In the genomic region with DNA sequence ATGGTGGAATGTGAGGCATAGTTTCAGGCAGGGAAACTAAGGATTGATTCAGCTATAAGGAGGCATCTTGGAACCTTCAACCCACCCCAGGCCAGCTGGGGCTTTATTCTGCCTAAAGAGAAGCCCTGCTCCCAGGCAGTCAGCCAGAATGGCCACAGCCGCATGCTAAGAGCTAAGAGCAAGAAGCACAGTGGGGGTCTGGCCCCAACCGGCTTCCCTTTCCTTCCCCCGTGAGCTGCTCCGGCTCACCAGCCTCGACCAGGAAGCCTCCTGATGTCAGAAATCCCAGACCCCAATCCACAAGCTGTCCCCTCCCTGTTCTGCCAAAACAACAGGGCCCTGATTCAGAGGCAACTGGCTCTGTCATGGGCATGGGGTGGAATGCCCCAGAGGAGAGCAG, we compare ENCODE assay signal across 23 cellular contexts. TPM values are rescaled to one million over a fixed set of nuclear protein-coding genes. Genes with fewer than 3 reads are reported as not detected.
A peak's percentile ranks its signal among the peaks of the same experiment; 100 is the strongest.
DNase-seq lines count a peak whose midpoint lies in the region; FAIRE-seq and TF ChIP-seq lines count a peak whose summit lies in the region.
"Had no signal": no experiment of that assay in that cellular context is flagged by ENCODE, and none has a peak within 500 bp of the region (broad histone marks: within the 10 kb centered on the region; RNA-seq: fewer than 3 reads in every experiment).

No MANE protein-coding gene starts in this region.

- H3K4me3 ChIP-seq in HUES48 (ENCODE audit: low read depth, low read length) (no peak overlapping the region), H1 (ENCODE audit: extremely low read depth in 1 of 4, insufficient read depth in 2 of 4, low read depth in 3 of 4, low read length in 4 of 4) (no peak overlapping the region; a peak in 1 of 8 replicates)
- H3K4me3 ChIP-seq: Peyer's patch, SJSA1 had no signal

- peak overlapping the region; percentile 98 for H4K91ac ChIP-seq in H1 (replicated peaks; ENCODE audit: insufficient read length, low read length)

- peaks cover 0 to 11% of the 10 kb centered on the region in 2 experiments; a peak in 1 of 4 replicates for H3K79me2 ChIP-seq in H1 (ENCODE audit: control insufficient read depth in 1 of 2, insufficient read depth in 2 of 2, low read length in 2 of 2)

- H4K8ac ChIP-seq in H1 (ENCODE audit: extremely low read depth, insufficient read depth, low read length) = no peak overlapping the region

- peak overlapping the region; percentile 46 for H3K4ac ChIP-seq in H1 (replicated peaks; ENCODE audit: insufficient read length, low read depth, low read length)

- peak overlapping the region; percentile 84 for H2BK120ac ChIP-seq in H1 (replicated peaks; ENCODE audit: low read depth, low read length)

- H4K5ac ChIP-seq in H1 (ENCODE audit: insufficient read length, low read depth, low read length) = no peak overlapping the region

- no peak for TF ChIP-seq CTCF in H1 (IDR thresholded peaks at IDR 0.05; ENCODE audit: control extremely low read depth in 1 of 3, insufficient read depth in 1 of 3, low read depth in 1 of 3, low read length in 3 of 3)

- peak overlapping the region; percentile 40; the same call in 1 of the 2 replicates for H2BK20ac ChIP-seq in H1 (ENCODE audit: low read length)

- POLR2A ChIA-PET in H1 (lab: Charles Lee; ENCODE audit: partially characterized antibody) = interaction anchor here (1.0 to 2.2 kb wide), 3 partner anchors 9 to 96 kb away, joined by 3 to 7 read pairs (median 6); no protein-coding TSS in a partner anchor

- peaks cover 7% of the 10 kb centered on the region; the same call in 1 of the 2 replicates for H3K79me1 ChIP-seq in H1 (ENCODE audit: low read depth, low read length)

- WGBS in H1 (ENCODE audit: extremely low coverage in 1 of 2, insufficient coverage in 1 of 2, insufficient read length in 1 of 2, insufficient replicate concordance in 2 of 2, low coverage in 1 of 2, low lambda C conversion rate in 2 of 2, missing lambda C conversion rate in 1 of 2), 2 experiments = 17% methylated on average over 4 of the region's 5 CpGs; no CpG with 5 or more reads in 1 of the 2 experiments

- CTCF ChIA-PET in H1 (lab: Charles Lee; ENCODE audit: partially characterized antibody) = interaction anchor here (0.6 to 11.6 kb wide), 11 partner anchors 9 to 647 kb away, joined by 3 to 128 read pairs (median 4); a partner anchor contains a TSS

- no peak overlapping the region for H2AK5ac ChIP-seq in H1 (ENCODE audit: low read depth, low read length)

- H2BK5ac ChIP-seq in H1 (ENCODE audit: low read depth, low read length) = peak overlapping the region; percentile 79; the same call in 1 of the 2 replicates

- no peak overlapping the region for H2AFZ ChIP-seq in H1 (ENCODE audit: low read length)

- H2BK15ac ChIP-seq in H1 (ENCODE audit: low read length) = no peak overlapping the region

- DNase-seq in ELF-1 (ENCODE audit: low read depth, low spot score) = peak; percentile 54
- no peak for DNase-seq in H1 (ENCODE audit: low read depth in 1 of 2, low spot score in 2 of 2)
- peak; percentile 25 for DNase-seq in myocyte (ENCODE audit: low read depth)
- no peak for DNase-seq in NCI-H187 treated with DMSO at 0.1 percent for 48 hours (lab: John Stamatoyannopoulos, UW)
- no peak for DNase-seq in NCI-H2171 treated with DMSO at 0.1 percent for 48 hours (lab: John Stamatoyannopoulos, UW)
- no peak for DNase-seq in NCI-H526 (lab: John Stamatoyannopoulos, UW)
- DNase-seq: DND-41; GDM1; KG1; NCI-H1694 treated with DMSO at 0.1 percent for 48 hours; NCI-H2107; NCI-H226; NCI-H524; NK-92 treated with Interleukin-12 subunit alpha and Interleukin-12 subunit beta, amount 100 ng/mL, for 24 hours; Peyer's patch; SW 1271; T-helper 2 cell had no signal

- H3K9ac ChIP-seq in HUES48 (ENCODE audit: low read depth, low read length) (peak overlapping the region; percentile 20; the same call in 1 of the 2 replicates), H1 (replicated peaks in 1 of 4; ENCODE audit: extremely low read depth in 1 of 4, low read depth in 3 of 4, low read length in 3 of 4) (no peak overlapping the region)

- TF ChIP-seq POLR2A in H1 (IDR thresholded peaks at IDR 0.05; ENCODE audit: control extremely low read depth in 1 of 2, low read depth in 2 of 2, low read length in 2 of 2) = no peak

- FAIRE-seq in H1 (lab: Jason Lieb, UNC) = no peak
- FAIRE-seq: GM19239, H54, HepG2 had no signal

- TF ChIP-seq RAD21 in H1 (IDR thresholded peaks at IDR 0.05 in 1 of 2, conservative IDR thresholded peaks at IDR 0.05 in 1 of 2; ENCODE audit: low read depth in 2 of 2, low read length in 2 of 2) = no peak

- H3K36me3 ChIP-seq in HUES48 (ENCODE audit: control insufficient read depth, insufficient read depth, low read length) (no peaks in the 10 kb centered on the region), H1 (ENCODE audit: control insufficient read depth in 2 of 4, insufficient read depth in 4 of 4, low read length in 3 of 4) (no peaks in the 10 kb centered on the region)
- H3K36me3 ChIP-seq: Peyer's patch, SJSA1 had no signal

- H3K27me3 ChIP-seq in HUES48 (ENCODE audit: control insufficient read depth, insufficient read depth, low read length) (peaks cover 11% of the 10 kb centered on the region), H1 (replicated peaks in 1 of 4; ENCODE audit: control insufficient read depth in 3 of 4, extremely low read depth in 1 of 4, insufficient read depth in 3 of 4, low read length in 3 of 4) (peaks cover 0 to 13% (median 8%) of the 10 kb centered on the region in 4 experiments; a peak in 5 of 7 replicates)

- TF ChIP-seq EP300 in H1 (IDR thresholded peaks at IDR 0.05; ENCODE audit: borderline replicate concordance in 1 of 2, low read depth in 2 of 2, low read length in 2 of 2) = no peak

- peak overlapping the region; percentile 97; the same call in 1 of the 2 replicates for H2BK12ac ChIP-seq in H1 (ENCODE audit: low read depth, low read length)

- no peak overlapping the region for H3K14ac ChIP-seq in H1 (ENCODE audit: insufficient read length)

- H3K9me3 ChIP-seq in HUES48 (ENCODE audit: control insufficient read depth, insufficient read depth, low read length) (no peaks in the 10 kb centered on the region), H1 (ENCODE audit: insufficient read depth in 2 of 2, low read depth in 1 of 2, low read length in 1 of 2) (no peaks in the 10 kb centered on the region)
- H3K9me3 ChIP-seq: Peyer's patch, SJSA1 had no signal

- H3K23ac ChIP-seq in H1 (ENCODE audit: insufficient read length) = no peak overlapping the region

- H3K4me2 ChIP-seq in H1 (ENCODE audit: insufficient read depth in 1 of 2, low read depth in 2 of 2, low read length in 2 of 2) = peak overlapping the region; percentile 8 to 15; a peak in 1 of 4 replicates

- H4K20me1 ChIP-seq in H1 (replicated peaks in 1 of 2; ENCODE audit: control insufficient read depth in 1 of 2, insufficient read depth in 2 of 2, low read length in 2 of 2) = peaks cover 3 to 4% of the 10 kb centered on the region in 2 experiments

- peak overlapping the region; percentile 69 for H3K27ac ChIP-seq in HUES48 (ENCODE audit: low read depth, low read length)
- H3K27ac ChIP-seq in H1 (ENCODE audit: low read depth, low read length) = no peak overlapping the region
- H3K27ac ChIP-seq: C4-2B, Peyer's patch, SJSA1 had no signal

- H3K4me1 ChIP-seq in HUES48 (ENCODE audit: control insufficient read depth, insufficient read depth, low read length) (peaks cover 63% of the 10 kb centered on the region), H1 (replicated peaks in 1 of 4; ENCODE audit: control insufficient read depth in 3 of 4, insufficient read depth in 4 of 4, low read length in 3 of 4) (peaks cover 9 to 61% (median 45%) of the 10 kb centered on the region in 4 experiments)

- peaks cover 3% of the 10 kb centered on the region; the same call in 1 of the 2 replicates for H3K23me2 ChIP-seq in H1 (ENCODE audit: low read depth, low read length)

- H3K18ac ChIP-seq in H1 (ENCODE audit: extremely low read depth, low read length) = peak overlapping the region; percentile 93; the same call in 1 of the 2 replicates

- H3K56ac ChIP-seq in H1 (replicated peaks; ENCODE audit: insufficient read length, low read depth, low read length) = no peak overlapping the region

TF ChIP-seq in H1, 55 proteins besides CTCF, POLR2A, EP300 and RAD21:
- TF ChIP-seq, protein P1, sequence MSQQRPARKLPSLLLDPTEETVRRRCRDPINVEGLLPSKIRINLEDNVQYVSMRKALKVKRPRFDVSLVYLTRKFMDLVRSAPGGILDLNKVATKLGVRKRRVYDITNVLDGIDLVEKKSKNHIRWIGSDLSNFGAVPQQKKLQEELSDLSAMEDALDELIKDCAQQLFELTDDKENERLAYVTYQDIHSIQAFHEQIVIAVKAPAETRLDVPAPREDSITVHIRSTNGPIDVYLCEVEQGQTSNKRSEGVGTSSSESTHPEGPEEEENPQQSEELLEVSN (IDR thresholded peaks at IDR 0.05) = 0 out of 2 replicates have a peak, but pooled peaks have one; percentile 19
- TF ChIP-seq CTBP2 (IDR thresholded peaks at IDR 0.05; ENCODE audit: borderline replicate concordance, insufficient read depth, insufficient read length, low read length) (no peak), POLR2AphosphoS5 (IDR thresholded peaks at IDR 0.05; ENCODE audit: low read depth, low read length) (no peak), SIN3A (conservative IDR thresholded peaks at IDR 0.05 in 1 of 2, IDR thresholded peaks at IDR 0.05 in 1 of 2; ENCODE audit: low read depth in 1 of 2, low read length in 2 of 2) (no peak)
- TF ChIP-seq, protein P2, sequence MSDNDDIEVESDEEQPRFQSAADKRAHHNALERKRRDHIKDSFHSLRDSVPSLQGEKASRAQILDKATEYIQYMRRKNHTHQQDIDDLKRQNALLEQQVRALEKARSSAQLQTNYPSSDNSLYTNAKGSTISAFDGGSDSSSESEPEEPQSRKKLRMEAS (IDR thresholded peaks at IDR 0.05) = peak; percentile 34; the same call in 1 of the 2 replicates

RNA-seq across cellular contexts. Expression of a gene that starts 7.0 kb away (rescaled TPM):
- 18.7 and 21.5 TPM in 2 replicates for total RNA-seq in H1 (2021; fragmentation: NEBNext Ultra II Directional; extraction: Animal tissue kit (Norgen Biotek cat#: 25700))
- 19.6 and 24.2 TPM in 2 replicates for polyA plus RNA-seq in H1 (2011; rRNA removed)
- polyA plus RNA-seq in H1 (2011; cell fraction: cytosol; rRNA removed) = 9.2 TPM
- 32.8 TPM for polyA plus RNA-seq in H1 (2011; cell fraction: nucleus; rRNA removed)
- polyA plus RNA-seq in H1 (2012, experiment 1 of 2) = 9.0 to 19.1 TPM (median 15.6 TPM) in 4 replicates
- 9.6 TPM for polyA plus RNA-seq in H1 (2012, experiment 2 of 2)
- polyA plus RNA-seq in H1 (2013, experiment 1 of 2) = 27.2 TPM
- polyA plus RNA-seq in H1 (2013, experiment 2 of 2) = 27.6 TPM
- polyA minus RNA-seq in H1 (2011; rRNA and poly(A)+ RNA removed) = 15.4 and 22.9 TPM in 2 replicates
- 17.1 TPM for polyA minus RNA-seq in H1 (2011; cell fraction: cytosol; rRNA and poly(A)+ RNA removed)
- polyA minus RNA-seq in H1 (2011; cell fraction: nucleus; rRNA and poly(A)+ RNA removed) = 16.3 TPM
- 0.19 and 0.26 TPM in 2 replicates for total RNA-seq in myocyte
- 0.24 TPM for polyA plus RNA-seq in myocyte (2012)
- total RNA-seq: HepG2, Peyer's patch, SJSA1 had no signal
- polyA plus RNA-seq: HepG2 had no signal

Comparison
In these comparisons a context has a peak if more than half of its experiments do, and no peak if none do; other contexts are left out.
1. DNase-seq: peak in ELF-1 (single experiment) and myocyte (single experiment); none in H1 (0 of 2), NCI-H187 treated with DMSO at 0.1 percent for 48 hours (single experiment), NCI-H2171 treated with DMSO at 0.1 percent for 48 hours (single experiment) and NCI-H526 (0 of 2).
2. RNA of a gene that starts 7.0 kb away (total RNA-seq): 18.7 to 21.5 TPM in H1; 0.19 to 0.26 TPM in myocyte; every median in the first group is over 10 times any median in the second.